12 cellular contexts compared by ENCODE assay signal in genomic region chr3:58048301-58048700, GRCh38. TPM values are rescaled to one million over a fixed set of nuclear protein-coding genes. Genes with fewer than 3 reads are reported as not detected.
A peak's percentile ranks its signal among the peaks of the same experiment; 100 is the strongest.
DNase-seq lines count a peak whose midpoint lies in the region; ATAC-seq, FAIRE-seq and TF ChIP-seq lines count a peak whose summit lies in the region.
"Had no signal": no experiment of that assay in that cellular context is flagged by ENCODE, and none has a peak within 500 bp of the region (broad histone marks: within the 10 kb centered on the region; RNA-seq: fewer than 3 reads in every experiment).

No MANE protein-coding gene starts in this region.

- no peak for FAIRE-seq in A549 (lab: Jason Lieb, UNC)

- no peaks in the 10 kb centered on the region for H3K9me3 ChIP-seq in A549
- H3K9me3 ChIP-seq in PC-9 (ENCODE audit: insufficient read depth, low read depth) = no peaks in the 10 kb centered on the region

- peak overlapping the region; percentile 93 for H3K27ac Mint-ChIP-seq in mesothelial cell of epicardium
- H3K27ac Mint-ChIP-seq: B cell; stimulated activated naive CD8-positive, alpha-beta T cell treated with anti-CD3 and anti-CD28 coated beads, Interleukin-15, Interleukin-2, amounts not matched to agents 100 ng/mL and 50 ng/mL, for 24 hours had no signal

- H3K4me2 ChIP-seq in A549 (peak overlapping the region; percentile 89), PC-9 (peak overlapping the region; percentile 78)

- peaks cover 31% of the 10 kb centered on the region for H4K20me1 ChIP-seq in PC-9 (ENCODE audit: insufficient read depth)

- H3K79me2 ChIP-seq in PC-9 (ENCODE audit: low read depth) = peaks cover 96% of the 10 kb centered on the region

- no peak for TF ChIP-seq EP300 in A549 (IDR thresholded peaks at IDR 0.05)

- intact Hi-C loops in PC-9 (cut with micrococcal nuclease; ENCODE audit: unreplicated experiment) = loop anchor here (2.0 kb wide), 3 partner anchors 28 to 76 kb away; no protein-coding TSS in a partner anchor

- no peaks in the 10 kb centered on the region for H3K36me3 Mint-ChIP-seq in mesothelial cell of epicardium

- TF ChIP-seq CTCF in A549 (IDR thresholded peaks at IDR 0.05) = no peak
- TF ChIP-seq CTCF in PC-9 (conservative IDR thresholded peaks at IDR 0.05) = no peak
- no peak for TF ChIP-seq CTCF in mesothelial cell of epicardium (IDR thresholded peaks at IDR 0.05; ENCODE audit: unreplicated experiment)

- H3K4me3 ChIP-seq in A549 = peak overlapping the region; percentile 4; the same call in 1 of the 3 replicates
- H3K4me3 ChIP-seq in PC-9 = peak overlapping the region; percentile 35; the same call in 1 of the 2 replicates

- WGBS in A549 (ENCODE audit: missing lambda C conversion rate) = 17% methylated on average over 3 of the region's 4 CpGs

- no peaks in the 10 kb centered on the region for H3K9me2 ChIP-seq in PC-9 (ENCODE audit: insufficient read depth)

- no TSS peak for BruUV-seq in PC-9 (replicated peaks; lab: Mats Ljungman, UMichigan)

- H3F3A ChIP-seq in PC-9 (ENCODE audit: insufficient read depth, low read depth) = peaks cover 91% of the 10 kb centered on the region

- no peak for DNase-seq in A549 (ENCODE audit: low read depth in 1 of 2, low spot score in 1 of 2)
- DNase-seq in PC-9 = peak in 1 of 2 experiments; percentile 80
- no peak for DNase-seq in epithelial cell of prostate (ENCODE audit: low read depth, low spot score)
- no peak for DNase-seq in mesothelial cell of epicardium (ENCODE audit: low spot score in 2 of 2, unreplicated experiment in 2 of 2)
- DNase-seq in stimulated activated CD4-positive, alpha-beta T cell treated with anti-CD3 and anti-CD28 coated beads, Interleukin-12 subunit alpha, Interleukin-12 subunit beta, amount 100 ng/mL, for 4 hours = no peak
- no peak for DNase-seq in foreskin melanocyte
- DNase-seq in Ammon's horn (ENCODE audit: low spot score) = no peak
- DNase-seq: NCI-H1048, occipital lobe had no signal

- H3K4me1 Mint-ChIP-seq in mesothelial cell of epicardium = peaks cover 65% of the 10 kb centered on the region

- TF ChIP-seq RAD21 in A549 (conservative IDR thresholded peaks at IDR 0.05 in 1 of 2, IDR thresholded peaks at IDR 0.05 in 1 of 2) = no peak

- CTCF ChIA-PET in A549 (lab: Yijun Ruan, JAX) = interaction anchor here (1.7 kb wide), 1 partner anchor 15 kb away, joined by 4 read pairs; no protein-coding TSS in a partner anchor
- CTCF ChIA-PET in PC-9 (lab: Charles Lee) = interaction anchor here (0.6 kb wide), 1 partner anchor 56 kb away, joined by 9 read pairs; no protein-coding TSS in a partner anchor

- H3K9me3 Mint-ChIP-seq in mesothelial cell of epicardium = no peaks in the 10 kb centered on the region
- H3K9me3 Mint-ChIP-seq: stimulated activated naive CD8-positive, alpha-beta T cell treated with anti-CD3 and anti-CD28 coated beads, Interleukin-15, Interleukin-2, amounts not matched to agents 100 ng/mL and 50 ng/mL, for 24 hours had no signal

- H2AFZ ChIP-seq in PC-9 = no peak overlapping the region

- H3K36me3 ChIP-seq in PC-9 (ENCODE audit: low read depth) = no peaks in the 10 kb centered on the region

- H3K4me1 ChIP-seq in A549 = peaks cover 100% of the 10 kb centered on the region
- H3K4me1 ChIP-seq in PC-9 (replicated peaks; ENCODE audit: insufficient read depth) = peaks cover 72% of the 10 kb centered on the region

- no peaks in the 10 kb centered on the region for H3K27me3 ChIP-seq in PC-9 (ENCODE audit: insufficient read depth, low read depth)

- POLR2A ChIA-PET in A549 (lab: Yijun Ruan, JAX) (no interaction called here), PC-9 (lab: Charles Lee; ENCODE audit: unreplicated experiment) (interaction anchor here (0.6 kb wide), 1 partner anchor 23 kb away, joined by 3 read pairs; no protein-coding TSS in a partner anchor)

- no peak overlapping the region for H3K4me3 Mint-ChIP-seq in mesothelial cell of epicardium
- H3K4me3 Mint-ChIP-seq: B cell; stimulated activated naive CD8-positive, alpha-beta T cell treated with anti-CD3 and anti-CD28 coated beads, Interleukin-15, Interleukin-2, amounts not matched to agents 100 ng/mL and 50 ng/mL, for 24 hours had no signal

- H3K27ac ChIP-seq in A549 (peak overlapping the region; percentile 72 to 81), PC-9 (peak overlapping the region; percentile 99), epithelial cell of prostate (peak overlapping the region; percentile 92)

- no peaks in the 10 kb centered on the region for H3K27me3 Mint-ChIP-seq in mesothelial cell of epicardium (ENCODE audit: low read depth)
- H3K27me3 Mint-ChIP-seq: B cell; stimulated activated naive CD8-positive, alpha-beta T cell treated with anti-CD3 and anti-CD28 coated beads, Interleukin-15, Interleukin-2, amounts not matched to agents 100 ng/mL and 50 ng/mL, for 24 hours had no signal

- ATAC-seq in A549 = no peak
- ATAC-seq in HG03432 (IDR thresholded peaks at IDR 0.05; ENCODE audit: unreplicated experiment) = no peak

- no peak for TF ChIP-seq POLR2A in A549 (IDR thresholded peaks at IDR 0.05; ENCODE audit: low read length)

TF ChIP-seq in A549, 52 proteins besides CTCF, POLR2A, EP300 and RAD21:
- no peak for TF ChIP-seq CBX2 (IDR thresholded peaks at IDR 0.05; ENCODE audit: borderline replicate concordance, low read depth)
- TF ChIP-seq CHD4 (IDR thresholded peaks at IDR 0.05; ENCODE audit: borderline replicate concordance) = 0 out of 2 replicates have a peak, but pooled peaks have one; percentile 22
- TF ChIP-seq HMGXB4 (CRISPR knock-in tag; IDR thresholded peaks at IDR 0.05; ENCODE audit: borderline replicate concordance) = no peak
- no peak for TF ChIP-seq HOXB13 (CRISPR knock-in tag; IDR thresholded peaks at IDR 0.05; ENCODE audit: low read depth)

RNA-seq across cellular contexts. Expression of gene FLNB, which starts 40.1 kb away (rescaled TPM):
- 387 and 439 TPM in 2 replicates for polyA plus RNA-seq in A549 (2011; rRNA removed)
- polyA plus RNA-seq in A549 (2012; cell fraction: cytosol; rRNA removed) = 153 and 161 TPM in 2 replicates
- polyA plus RNA-seq in A549 (2012; cell fraction: nucleus; rRNA removed) = 1,973 and 2,223 TPM in 2 replicates
- 235 to 282 TPM (median 257 TPM) in 3 replicates for polyA plus RNA-seq in A549 (2017; fragmentation: RNase III; extraction: RNeasy Plus Mini Kit Qiagen cat#74134 plus additional on column Dnase treatment)
- polyA minus RNA-seq in A549 (2011; rRNA and poly(A)+ RNA removed) = 1,159 and 1,213 TPM in 2 replicates
- 349 and 361 TPM in 2 replicates for total RNA-seq in PC-9 (2021)
- total RNA-seq in mesothelial cell of epicardium = 173 to 190 TPM (median 177 TPM) in 3 replicates
